Comparison of ENCODE assay signal across 1 cellular context in the genomic region with DNA sequence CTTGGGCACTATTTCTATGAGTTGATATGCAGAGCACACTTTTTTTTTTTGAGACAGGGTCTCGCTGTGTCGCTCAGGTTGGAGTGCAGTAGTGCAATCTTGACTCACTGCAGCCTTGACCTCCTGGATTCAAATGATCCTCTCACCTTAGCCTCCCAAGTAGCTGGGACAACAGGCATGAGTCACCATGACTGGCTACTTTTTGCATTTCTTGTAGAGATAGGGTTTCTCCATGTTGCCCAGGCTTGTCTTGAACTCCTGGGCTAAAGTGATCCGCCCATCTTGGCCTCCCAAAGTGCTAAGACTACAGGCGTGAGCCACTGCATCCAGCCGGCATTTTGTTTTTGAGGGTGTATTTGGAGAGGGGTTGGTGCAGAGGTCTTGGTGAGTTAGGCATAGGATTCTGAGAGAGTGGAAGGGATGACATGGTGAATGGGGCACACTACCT.
A peak's percentile ranks its signal among the peaks of the same experiment; 100 is the strongest.
TF ChIP-seq lines count a peak whose summit lies in the region.

No MANE protein-coding gene starts in this region.

TF ChIP-seq in K562, 482 proteins besides CTCF, POLR2A, EP300 and RAD21 (continued from another document and continues in another):
- TF ChIP-seq, protein P1, sequence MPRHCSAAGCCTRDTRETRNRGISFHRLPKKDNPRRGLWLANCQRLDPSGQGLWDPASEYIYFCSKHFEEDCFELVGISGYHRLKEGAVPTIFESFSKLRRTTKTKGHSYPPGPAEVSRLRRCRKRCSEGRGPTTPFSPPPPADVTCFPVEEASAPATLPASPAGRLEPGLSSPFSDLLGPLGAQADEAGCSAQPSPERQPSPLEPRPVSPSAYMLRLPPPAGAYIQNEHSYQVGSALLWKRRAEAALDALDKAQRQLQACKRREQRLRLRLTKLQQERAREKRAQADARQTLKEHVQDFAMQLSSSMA (CRISPR knock-in tag; IDR thresholded peaks at IDR 0.05) = no peak
- TF ChIP-seq E2F6 (IDR thresholded peaks at IDR 0.05; ENCODE audit: borderline replicate concordance in 1 of 2, extremely low read depth in 1 of 2, insufficient read depth in 1 of 2, insufficient read length in 1 of 2, low read depth in 1 of 2, low read length in 1 of 2, poor library complexity in 1 of 2, severe bottlenecking in 1 of 2) (no peak), RBBP5 (IDR thresholded peaks at IDR 0.05; ENCODE audit: borderline replicate concordance, insufficient read depth, low read length, poor library complexity, severe bottlenecking) (no peak), CBX1 (IDR thresholded peaks at IDR 0.05; ENCODE audit: low read depth) (no peak), ARID2 (IDR thresholded peaks at IDR 0.05) (no peak), BCOR (IDR thresholded peaks at IDR 0.05) (peak; percentile 72), RNF2 (IDR thresholded peaks at IDR 0.05) (no peak), STAT6 (CRISPR knock-in tag; IDR thresholded peaks at IDR 0.05) (no peak), TAF7 (tag; IDR thresholded peaks at IDR 0.05) (no peak), ZNF175 (CRISPR knock-in tag; IDR thresholded peaks at IDR 0.05; ENCODE audit: low read depth) (no peak; the same call in 1 of the 2 replicates), PPARD (CRISPR knock-in tag; IDR thresholded peaks at IDR 0.05) (no peak), ZNF57 (CRISPR knock-in tag; IDR thresholded peaks at IDR 0.05) (no peak), ZBTB17 (CRISPR knock-in tag; IDR thresholded peaks at IDR 0.05) (no peak), NR2F6 (CRISPR knock-in tag; IDR thresholded peaks at IDR 0.05) (no peak), TSHZ1 (CRISPR knock-in tag; IDR thresholded peaks at IDR 0.05) (no peak), TRIM25 (IDR thresholded peaks at IDR 0.05; ENCODE audit: borderline replicate concordance) (no peak), WHSC1 (IDR thresholded peaks at IDR 0.05; ENCODE audit: low read length) (no peak), ZMIZ1 (IDR thresholded peaks at IDR 0.05; ENCODE audit: low read depth in 2 of 2, low read length in 2 of 2) (no peak), BRCA1 (IDR thresholded peaks at IDR 0.05) (no peak), BRCA1 (CRISPR knock-in tag; IDR thresholded peaks at IDR 0.05) (no peak), ZNF395 (CRISPR knock-in tag; IDR thresholded peaks at IDR 0.05) (no peak; the same call in 1 of the 2 replicates), ZNF124 (CRISPR knock-in tag; IDR thresholded peaks at IDR 0.05) (no peak), ZNF23 (CRISPR knock-in tag; IDR thresholded peaks at IDR 0.05) (no peak), NFXL1 (CRISPR knock-in tag; IDR thresholded peaks at IDR 0.05) (no peak), RAD51 (IDR thresholded peaks at IDR 0.05; ENCODE audit: borderline replicate concordance, low read depth) (no peak), MTA3 (IDR thresholded peaks at IDR 0.05; ENCODE audit: borderline replicate concordance) (0 out of 2 replicates have a peak, but pooled peaks have one; percentile 40), HEY1 (CRISPR knock-in tag; IDR thresholded peaks at IDR 0.05; ENCODE audit: borderline replicate concordance) (no peak), MYC (IDR thresholded peaks at IDR 0.05; ENCODE audit: low read depth, low read length) (no peak), MYC (CRISPR knock-in tag; IDR thresholded peaks at IDR 0.05; ENCODE audit: borderline replicate concordance, low read depth) (no peak), IFI16 (CRISPR knock-in tag; IDR thresholded peaks at IDR 0.05) (no peak), TSC22D4 (tag; IDR thresholded peaks at IDR 0.05) (no peak), KDM2B (CRISPR knock-in tag; IDR thresholded peaks at IDR 0.05) (no peak), CLOCK (CRISPR knock-in tag; IDR thresholded peaks at IDR 0.05; ENCODE audit: borderline replicate concordance) (no peak), NR1H2 (CRISPR knock-in tag; IDR thresholded peaks at IDR 0.05) (no peak), CBFA2T2 (conservative IDR thresholded peaks at IDR 0.05) (no peak), GTF2A2 (tag; IDR thresholded peaks at IDR 0.05) (no peak; the same call in 1 of the 2 replicates)
- TF ChIP-seq, protein P2, sequence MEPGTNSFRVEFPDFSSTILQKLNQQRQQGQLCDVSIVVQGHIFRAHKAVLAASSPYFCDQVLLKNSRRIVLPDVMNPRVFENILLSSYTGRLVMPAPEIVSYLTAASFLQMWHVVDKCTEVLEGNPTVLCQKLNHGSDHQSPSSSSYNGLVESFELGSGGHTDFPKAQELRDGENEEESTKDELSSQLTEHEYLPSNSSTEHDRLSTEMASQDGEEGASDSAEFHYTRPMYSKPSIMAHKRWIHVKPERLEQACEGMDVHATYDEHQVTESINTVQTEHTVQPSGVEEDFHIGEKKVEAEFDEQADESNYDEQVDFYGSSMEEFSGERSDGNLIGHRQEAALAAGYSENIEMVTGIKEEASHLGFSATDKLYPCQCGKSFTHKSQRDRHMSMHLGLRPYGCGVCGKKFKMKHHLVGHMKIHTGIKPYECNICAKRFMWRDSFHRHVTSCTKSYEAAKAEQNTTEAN (CRISPR knock-in tag; IDR thresholded peaks at IDR 0.05) = no peak
- TF ChIP-seq, protein P3, sequence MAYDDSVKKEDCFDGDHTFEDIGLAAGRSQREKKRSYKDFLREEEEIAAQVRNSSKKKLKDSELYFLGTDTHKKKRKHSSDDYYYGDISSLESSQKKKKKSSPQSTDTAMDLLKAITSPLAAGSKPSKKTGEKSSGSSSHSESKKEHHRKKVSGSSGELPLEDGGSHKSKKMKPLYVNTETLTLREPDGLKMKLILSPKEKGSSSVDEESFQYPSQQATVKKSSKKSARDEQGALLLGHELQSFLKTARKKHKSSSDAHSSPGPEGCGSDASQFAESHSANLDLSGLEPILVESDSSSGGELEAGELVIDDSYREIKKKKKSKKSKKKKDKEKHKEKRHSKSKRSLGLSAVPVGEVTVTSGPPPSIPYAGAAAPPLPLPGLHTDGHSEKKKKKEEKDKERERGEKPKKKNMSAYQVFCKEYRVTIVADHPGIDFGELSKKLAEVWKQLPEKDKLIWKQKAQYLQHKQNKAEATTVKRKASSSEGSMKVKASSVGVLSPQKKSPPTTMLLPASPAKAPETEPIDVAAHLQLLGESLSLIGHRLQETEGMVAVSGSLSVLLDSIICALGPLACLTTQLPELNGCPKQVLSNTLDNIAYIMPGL (CRISPR knock-in tag; IDR thresholded peaks at IDR 0.05) = no peak
